ENCODE assay signal across 23 cellular contexts in the genomic region with DNA sequence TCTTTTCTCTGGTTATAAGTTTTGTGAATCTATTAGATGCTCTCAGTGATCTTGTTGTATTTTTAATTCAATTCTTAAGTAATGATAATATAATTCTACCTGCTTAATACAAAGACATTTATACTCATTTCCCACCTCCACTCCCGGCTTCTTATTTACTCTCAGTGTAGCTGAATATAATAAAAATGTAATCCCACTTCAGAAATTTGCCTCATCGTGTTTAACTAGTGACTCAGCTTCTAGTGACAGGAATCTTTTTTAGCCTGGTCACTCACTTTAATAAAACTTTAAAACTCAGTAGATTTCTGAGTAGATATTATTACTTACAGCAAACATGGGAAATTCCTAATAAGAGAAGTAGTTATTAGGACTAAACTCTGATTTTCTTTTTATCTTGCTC.
DNase-seq lines count a peak whose midpoint lies in the region; ATAC-seq, FAIRE-seq and TF ChIP-seq lines count a peak whose summit lies in the region.
"Had no signal": no experiment of that assay in that cellular context is flagged by ENCODE, and none has a peak within 500 bp of the region (broad histone marks: within the 10 kb centered on the region; RNA-seq: fewer than 3 reads in every experiment).

No MANE protein-coding gene starts in this region.

- TF ChIP-seq EP300 in SK-N-SH (IDR thresholded peaks at IDR 0.05; ENCODE audit: borderline replicate concordance in 1 of 2, low read depth in 1 of 2, low read length in 1 of 2) = no peak

- 22% methylated on average over 2 of the region's 2 CpGs for WGBS in SK-N-SH (ENCODE audit: low lambda C conversion rate)

- H3K9me3 ChIP-seq in SK-N-SH (no peaks in the 10 kb centered on the region), left lung (peaks cover 0 to 5% of the 10 kb centered on the region in 2 donors)
- H3K9me3 ChIP-seq: BE2C had no signal

- H3K79me2 ChIP-seq in SK-N-SH (ENCODE audit: insufficient read depth) = no peaks in the 10 kb centered on the region

- no peak for FAIRE-seq in bronchial epithelial cell (lab: Jason Lieb, UNC)
- no peak for FAIRE-seq in urothelium cell line (lab: Jason Lieb, UNC)

- no peaks in the 10 kb centered on the region for H3K9me2 ChIP-seq in SK-N-SH

- H3K4me3 ChIP-seq in SK-N-SH (ENCODE audit: low read depth in 2 of 2, low read length in 1 of 2) (no peak overlapping the region), bronchial epithelial cell (ENCODE audit: low read depth, low read length) (no peak overlapping the region), left lung (no peak overlapping the region)

- H4K20me1 ChIP-seq in SK-N-SH (ENCODE audit: insufficient read depth) = no peaks in the 10 kb centered on the region

- CTCF ChIA-PET in SK-N-SH (lab: Yijun Ruan, JAX) = no interaction called here

- no peaks in the 10 kb centered on the region; a peak in 1 of 4 replicates for H3K4me1 ChIP-seq in SK-N-SH (ENCODE audit: control insufficient read depth in 1 of 2, insufficient read depth in 2 of 2, low read depth in 1 of 2, low read length in 1 of 2)
- no peaks in the 10 kb centered on the region for H3K4me1 ChIP-seq in left lung
- H3K4me1 ChIP-seq: BE2C had no signal

- H3K36me3 ChIP-seq in SK-N-SH (replicated peaks in 1 of 2; ENCODE audit: control insufficient read depth in 1 of 2, insufficient read depth in 2 of 2, low read length in 1 of 2) (no peaks in the 10 kb centered on the region), bronchial epithelial cell (ENCODE audit: control insufficient read depth, insufficient read depth, low read length) (no peaks in the 10 kb centered on the region), left lung (no peaks in the 10 kb centered on the region)
- H3K36me3 ChIP-seq: BE2C had no signal

- TF ChIP-seq CTCF in SK-N-SH (IDR thresholded peaks at IDR 0.05) = no peak
- no peak for TF ChIP-seq CTCF in bronchial epithelial cell (IDR thresholded peaks at IDR 0.05; ENCODE audit: insufficient read depth, low read length, severe bottlenecking)
- TF ChIP-seq CTCF in left lung (IDR thresholded peaks at IDR 0.05) = no peak

- intact Hi-C loops in left lung (cut with DNase I) = no loop called here

- no peak for TF ChIP-seq RAD21 in SK-N-SH (IDR thresholded peaks at IDR 0.05; ENCODE audit: low read length)

- DNase-seq in SK-N-SH = no peak
- DNase-seq in bronchial epithelial cell (ENCODE audit: low read depth) = peak; percentile 41
- DNase-seq in left lung = no peak
- DNase-seq in urothelium cell line (ENCODE audit: low spot score) = peak; percentile 10
- no peak for DNase-seq in NCI-H82 treated with DMSO at 0.1 percent for 48 hours (lab: John Stamatoyannopoulos, UW; ENCODE audit: unreplicated experiment)
- DNase-seq in NCI-H526 (lab: John Stamatoyannopoulos, UW) = no peak
- DNase-seq in central memory CD4-positive, alpha-beta T cell = no peak
- DNase-seq: BE2C; CD4-positive, CD25-positive, alpha-beta regulatory T cell; COR-L47; DMS 273 treated with DMSO at 0.1 percent for 48 hours; GDM1; H9; Kasumi-1; NCI-H1092 treated with DMSO at 0.1 percent for 48 hours; NCI-H2081; NCI-H2171 treated with DMSO at 0.1 percent for 48 hours; NCI-H446; NCI-H69; NK-92 treated with Interleukin-12 subunit alpha and Interleukin-12 subunit beta, amount 100 ng/mL, for 24 hours; SHP77 had no signal

- ATAC-seq in SK-N-SH treated with all-trans-retinoic acid at 6 μM for 48 hours (no peak), left lung (peak; percentile 80)

- peaks cover 10% of the 10 kb centered on the region for H3F3A ChIP-seq in SK-N-SH (replicated peaks; ENCODE audit: insufficient read depth)

- H3K27ac ChIP-seq in SK-N-SH (ENCODE audit: low read depth in 2 of 2, low read length in 1 of 2) (peak overlapping the region; percentile 63 to 67; a peak in 3 of 4 replicates), left lung (no peak overlapping the region)
- H3K27ac ChIP-seq: 22Rv1 had no signal

- peak overlapping the region; percentile 7; the same call in 1 of the 2 replicates for H3K4me2 ChIP-seq in SK-N-SH

- peak overlapping the region; percentile 73 for H2AFZ ChIP-seq in SK-N-SH (ENCODE audit: low read depth)

- H3K27me3 ChIP-seq in SK-N-SH (ENCODE audit: insufficient read depth) (no peaks in the 10 kb centered on the region), bronchial epithelial cell (ENCODE audit: control insufficient read depth, insufficient read depth, low read length) (no peaks in the 10 kb centered on the region), left lung (no peaks in the 10 kb centered on the region)
- H3K27me3 ChIP-seq: BE2C had no signal

- POLR2A ChIA-PET in SK-N-SH (lab: Yijun Ruan, JAX) = no interaction called here

- H3K9ac ChIP-seq in SK-N-SH = no peak overlapping the region

TF ChIP-seq in SK-N-SH, 30 proteins besides CTCF, POLR2A, EP300 and RAD21:
- TF ChIP-seq ELF1 (IDR thresholded peaks at IDR 0.05) (no peak), JUND (IDR thresholded peaks at IDR 0.05) (no peak), YY1 (IDR thresholded peaks at IDR 0.05; ENCODE audit: low read depth) (no peak), NFIC (IDR thresholded peaks at IDR 0.05; ENCODE audit: borderline replicate concordance) (no peak), EZH2phosphoT487 (IDR thresholded peaks at IDR 0.05; ENCODE audit: borderline replicate concordance, low read depth) (no peak), TCF12 (IDR thresholded peaks at IDR 0.05) (no peak), NRF1 (IDR thresholded peaks at IDR 0.05; ENCODE audit: low read depth, low read length) (no peak), GABPA (IDR thresholded peaks at IDR 0.05; ENCODE audit: low read depth) (no peak), TAF1 (IDR thresholded peaks at IDR 0.05; ENCODE audit: borderline replicate concordance, low read depth, low read length) (no peak), GATA2 (CRISPR knock-in tag; IDR thresholded peaks at IDR 0.05) (no peak), MEF2A (IDR thresholded peaks at IDR 0.05; ENCODE audit: borderline replicate concordance, low read depth) (no peak), RCOR1 (IDR thresholded peaks at IDR 0.05; ENCODE audit: low read length) (no peak)

TF ChIP-seq in SK-N-SH treated with all-trans-retinoic acid at 6 μM for 48 hours, 23 proteins besides CTCF, POLR2A, EP300 and RAD21:
- TF ChIP-seq ZC3H10 (CRISPR knock-in tag; IDR thresholded peaks at IDR 0.05) = no peak
- TF ChIP-seq ZNF565 (CRISPR knock-in tag; conservative IDR thresholded peaks at IDR 0.05; ENCODE audit: low read depth) = no peak

Comparison
In these comparisons a context has a peak if more than half of its experiments do, and no peak if none do; other contexts are left out.
1. DNase-seq: peak in bronchial epithelial cell (single experiment) and urothelium cell line (single experiment); none in SK-N-SH (single experiment), left lung (0 of 2), NCI-H82 treated with DMSO at 0.1 percent for 48 hours (single experiment), NCI-H526 (0 of 2) and central memory CD4-positive, alpha-beta T cell (single experiment).
2. H3K27ac ChIP-seq: peak in SK-N-SH (2 of 2); none in left lung (0 of 2).